Comparison of ENCODE assay signal across 23 cellular contexts in the genomic region with DNA sequence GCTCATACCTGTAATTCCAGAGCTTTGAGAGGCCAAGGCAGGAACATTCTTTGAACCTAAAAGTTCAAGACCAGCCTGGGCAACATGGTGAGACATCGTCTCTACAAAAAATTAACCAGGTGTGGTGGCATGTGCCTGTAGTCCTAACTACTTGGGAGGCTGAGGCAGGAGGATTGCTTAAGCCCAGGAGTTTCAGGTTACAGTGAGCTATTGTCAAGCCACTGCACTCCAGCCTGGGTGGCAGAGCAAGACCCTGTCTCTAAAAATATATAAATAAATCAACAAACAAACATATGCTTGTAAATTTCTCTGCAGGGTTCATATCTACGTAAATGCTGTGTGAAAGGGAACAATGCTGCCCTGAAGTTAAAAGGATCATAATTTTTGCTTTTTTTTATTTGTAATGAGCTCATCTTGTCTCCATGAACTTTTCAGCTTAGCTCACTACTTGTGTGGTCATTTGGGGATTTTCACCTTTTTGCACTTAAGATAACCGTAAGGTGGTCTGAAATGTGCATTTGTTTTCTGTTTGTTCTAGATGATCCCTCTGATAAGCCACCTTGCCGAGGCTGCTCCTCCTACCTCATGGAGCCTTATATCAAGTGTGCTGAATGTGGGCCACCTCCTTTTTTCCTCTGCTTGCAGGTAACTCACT. TPM values are rescaled to one million over a fixed set of nuclear protein-coding genes. Genes with fewer than 3 reads are reported as not detected.
DNase-seq lines count a peak whose midpoint lies in the region; ATAC-seq and TF ChIP-seq lines count a peak whose summit lies in the region.
"Had no signal": no experiment of that assay in that cellular context is flagged by ENCODE, and none has a peak within 500 bp of the region (broad histone marks: within the 10 kb centered on the region; RNA-seq: fewer than 3 reads in every experiment).

No MANE protein-coding gene starts in this region.

- H3K4me3 ChIP-seq in uterus = no peak overlapping the region
- H3K4me3 ChIP-seq: BLaER1, GM23248, HAP-1, Peyer's patch had no signal

- intact Hi-C loops in uterus (cut with DNase I; ENCODE audit: low total_unique reads) = no loop called here

- H3K9me3 ChIP-seq in uterus = no peaks in the 10 kb centered on the region
- H3K9me3 ChIP-seq: BLaER1, HAP-1, Peyer's patch had no signal

- ATAC-seq in activated naive CD8-positive, alpha-beta T cell treated with anti-CD3 and anti-CD28 coated beads, Interleukin-2, amount 50 U/mL, for 24 hours = no peak
- ATAC-seq: SK-N-SH treated with all-trans-retinoic acid at 6 μM for 48 hours had no signal

- H3K4me1 Mint-ChIP-seq in activated naive CD8-positive, alpha-beta T cell treated with anti-CD3 and anti-CD28 coated beads for 36 hours = no peaks in the 10 kb centered on the region
- H3K4me1 Mint-ChIP-seq in activated naive CD8-positive, alpha-beta T cell treated with anti-CD3 and anti-CD28 coated beads, Interleukin-2, amount 50 U/mL, for 24 hours = no peaks in the 10 kb centered on the region

- TF ChIP-seq POLR2A in uterus (IDR thresholded peaks at IDR 0.05) = no peak

- TF ChIP-seq RAD21 in Ishikawa (IDR thresholded peaks at IDR 0.05; ENCODE audit: low read depth) = no peak

- no peaks in the 10 kb centered on the region for H3K36me3 ChIP-seq in uterus

- H3K9me3 Mint-ChIP-seq in activated naive CD8-positive, alpha-beta T cell treated with anti-CD3 and anti-CD28 coated beads for 36 hours = no peaks in the 10 kb centered on the region
- H3K9me3 Mint-ChIP-seq in activated naive CD8-positive, alpha-beta T cell treated with anti-CD3 and anti-CD28 coated beads, Interleukin-2, amount 50 U/mL, for 24 hours = no peaks in the 10 kb centered on the region
- H3K9me3 Mint-ChIP-seq: CD4-positive, alpha-beta T cell had no signal

- no peak overlapping the region for H3K4me3 Mint-ChIP-seq in activated naive CD8-positive, alpha-beta T cell treated with anti-CD3 and anti-CD28 coated beads for 36 hours
- H3K4me3 Mint-ChIP-seq in activated naive CD8-positive, alpha-beta T cell treated with anti-CD3 and anti-CD28 coated beads, Interleukin-2, amount 50 U/mL, for 24 hours = no peak overlapping the region
- H3K4me3 Mint-ChIP-seq: CD4-positive, alpha-beta T cell had no signal

- TF ChIP-seq EP300 in Ishikawa (IDR thresholded peaks at IDR 0.05; ENCODE audit: borderline replicate concordance) = no peak

- in situ Hi-C loops in GM13977 (cut with MboI; ENCODE audit: low pct_unique_long_range_greater_than_20kb, low sequenced_read_pairs, unreplicated experiment) = no loop called here

- H3K27ac ChIP-seq in uterus = no peak overlapping the region
- H3K27ac ChIP-seq: BLaER1, GM23248, KMS-11, Peyer's patch had no signal

- H3K27me3 ChIP-seq in uterus = no peaks in the 10 kb centered on the region
- H3K27me3 ChIP-seq: BLaER1, Peyer's patch had no signal

- no peaks in the 10 kb centered on the region for H3K4me1 ChIP-seq in uterus
- H3K4me1 ChIP-seq: BLaER1, HAP-1, Peyer's patch had no signal

- H3K27me3 Mint-ChIP-seq in activated naive CD8-positive, alpha-beta T cell treated with anti-CD3 and anti-CD28 coated beads for 36 hours = no peaks in the 10 kb centered on the region
- H3K27me3 Mint-ChIP-seq in activated naive CD8-positive, alpha-beta T cell treated with anti-CD3 and anti-CD28 coated beads, Interleukin-2, amount 50 U/mL, for 24 hours = no peaks in the 10 kb centered on the region
- H3K27me3 Mint-ChIP-seq: CD4-positive, alpha-beta T cell had no signal

- peak overlapping the region; percentile 20 for H3K27ac Mint-ChIP-seq in activated naive CD8-positive, alpha-beta T cell treated with anti-CD3 and anti-CD28 coated beads for 36 hours
- H3K27ac Mint-ChIP-seq in activated naive CD8-positive, alpha-beta T cell treated with anti-CD3 and anti-CD28 coated beads, Interleukin-2, amount 50 U/mL, for 24 hours = no peak overlapping the region
- H3K27ac Mint-ChIP-seq: CD4-positive, alpha-beta T cell had no signal

- H3K36me3 Mint-ChIP-seq in activated naive CD8-positive, alpha-beta T cell treated with anti-CD3 and anti-CD28 coated beads for 36 hours = peaks cover 21% of the 10 kb centered on the region
- H3K36me3 Mint-ChIP-seq in activated naive CD8-positive, alpha-beta T cell treated with anti-CD3 and anti-CD28 coated beads, Interleukin-2, amount 50 U/mL, for 24 hours (ENCODE audit: low read depth) = peaks cover 45% of the 10 kb centered on the region

- DNase-seq in activated naive CD8-positive, alpha-beta T cell treated with anti-CD3 and anti-CD28 coated beads for 36 hours = no peak
- no peak for DNase-seq in activated naive CD8-positive, alpha-beta T cell treated with anti-CD3 and anti-CD28 coated beads, Interleukin-2, amount 50 U/mL, for 24 hours
- DNase-seq in kidney tubule cell (ENCODE audit: low spot score) (peak; percentile 15), NCI-H1105 (lab: John Stamatoyannopoulos, UW) (no peak), uterus (no peak), GM13977 (ENCODE audit: low spot score) (no peak)
- DNase-seq: ACHN; CD4-positive, alpha-beta T cell; COR-L47; GM23248; NCI-H1694 treated with DMSO at 0.1 percent for 48 hours; NCI-H2081 treated with DMSO at 0.1 percent for 48 hours; NCI-H2171 treated with DMSO at 0.1 percent for 48 hours; NCI-H526; Peyer's patch had no signal

- TF ChIP-seq CTCF in uterus (IDR thresholded peaks at IDR 0.05) = no peak
- no peak for TF ChIP-seq CTCF in GM13977 (IDR thresholded peaks at IDR 0.05; ENCODE audit: extremely low read depth, insufficient read depth, missing control alignments)

TF ChIP-seq in Ishikawa, 13 proteins besides CTCF, POLR2A, EP300 and RAD21:
- TF ChIP-seq CEBPB (IDR thresholded peaks at IDR 0.05) = peak; percentile 45; the same call in 1 of the 2 replicates
- TF ChIP-seq, protein P1, sequence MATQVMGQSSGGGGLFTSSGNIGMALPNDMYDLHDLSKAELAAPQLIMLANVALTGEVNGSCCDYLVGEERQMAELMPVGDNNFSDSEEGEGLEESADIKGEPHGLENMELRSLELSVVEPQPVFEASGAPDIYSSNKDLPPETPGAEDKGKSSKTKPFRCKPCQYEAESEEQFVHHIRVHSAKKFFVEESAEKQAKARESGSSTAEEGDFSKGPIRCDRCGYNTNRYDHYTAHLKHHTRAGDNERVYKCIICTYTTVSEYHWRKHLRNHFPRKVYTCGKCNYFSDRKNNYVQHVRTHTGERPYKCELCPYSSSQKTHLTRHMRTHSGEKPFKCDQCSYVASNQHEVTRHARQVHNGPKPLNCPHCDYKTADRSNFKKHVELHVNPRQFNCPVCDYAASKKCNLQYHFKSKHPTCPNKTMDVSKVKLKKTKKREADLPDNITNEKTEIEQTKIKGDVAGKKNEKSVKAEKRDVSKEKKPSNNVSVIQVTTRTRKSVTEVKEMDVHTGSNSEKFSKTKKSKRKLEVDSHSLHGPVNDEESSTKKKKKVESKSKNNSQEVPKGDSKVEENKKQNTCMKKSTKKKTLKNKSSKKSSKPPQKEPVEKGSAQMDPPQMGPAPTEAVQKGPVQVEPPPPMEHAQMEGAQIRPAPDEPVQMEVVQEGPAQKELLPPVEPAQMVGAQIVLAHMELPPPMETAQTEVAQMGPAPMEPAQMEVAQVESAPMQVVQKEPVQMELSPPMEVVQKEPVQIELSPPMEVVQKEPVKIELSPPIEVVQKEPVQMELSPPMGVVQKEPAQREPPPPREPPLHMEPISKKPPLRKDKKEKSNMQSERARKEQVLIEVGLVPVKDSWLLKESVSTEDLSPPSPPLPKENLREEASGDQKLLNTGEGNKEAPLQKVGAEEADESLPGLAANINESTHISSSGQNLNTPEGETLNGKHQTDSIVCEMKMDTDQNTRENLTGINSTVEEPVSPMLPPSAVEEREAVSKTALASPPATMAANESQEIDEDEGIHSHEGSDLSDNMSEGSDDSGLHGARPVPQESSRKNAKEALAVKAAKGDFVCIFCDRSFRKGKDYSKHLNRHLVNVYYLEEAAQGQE (IDR thresholded peaks at IDR 0.05; ENCODE audit: low read depth) = no peak

RNA-seq across cellular contexts. Expression of a gene that starts 16.4 kb away (rescaled TPM):
- total RNA-seq in activated naive CD8-positive, alpha-beta T cell treated with anti-CD3 and anti-CD28 coated beads for 36 hours = 10 to 100 TPM; 41.6 to 41.8 TPM
- total RNA-seq in uterus = 10 to 100 TPM; 13.8 to 40.8 (median 22.0) TPM

RNA-seq across cellular contexts. Expression of a gene that starts 16.5 kb away (rescaled TPM):
- 10 to 100 TPM; 68.3 to 76.3 TPM for total RNA-seq in activated naive CD8-positive, alpha-beta T cell treated with anti-CD3 and anti-CD28 coated beads for 36 hours
- 10 to 100 TPM in 3 of 4 donors, 1 to 10 TPM in 1; 4.7 to 75.1 (median 41.9) TPM for total RNA-seq in uterus

RNA-seq across cellular contexts. Expression of a gene that starts 47.3 kb away (rescaled TPM):
- not detected for total RNA-seq in activated naive CD8-positive, alpha-beta T cell treated with anti-CD3 and anti-CD28 coated beads for 36 hours
- total RNA-seq in uterus = not detected
- total RNA-seq: CD4-positive, alpha-beta T cell; Daoy; GM23248; HT1080; OCI-LY7 had no signal
